Comparison of ENCODE assay signal across 1 cellular context in genomic region chr3:198046120-198046857, GRCh38.
TF ChIP-seq lines count a peak whose summit lies in the region.

No MANE protein-coding gene starts in this region.

TF ChIP-seq in HepG2, 621 proteins besides CTCF, POLR2A, EP300 and RAD21 (continued from another document):
- no peak for TF ChIP-seq ATF6 (CRISPR knock-in tag; conservative IDR thresholded peaks at IDR 0.05)
- TF ChIP-seq REPIN1 (CRISPR knock-in tag; IDR thresholded peaks at IDR 0.05; ENCODE audit: borderline replicate concordance, low read depth), result no peak
- no peak for TF ChIP-seq ZNF713 (CRISPR knock-in tag; IDR thresholded peaks at IDR 0.05)
- TF ChIP-seq ZNF276 (CRISPR knock-in tag; IDR thresholded peaks at IDR 0.05; ENCODE audit: low read depth), result no peak
TF ChIP-seq in HepG2: peak in this region for 0.
